Comparison of ENCODE assay signal across 8 cellular contexts in the genomic region with DNA sequence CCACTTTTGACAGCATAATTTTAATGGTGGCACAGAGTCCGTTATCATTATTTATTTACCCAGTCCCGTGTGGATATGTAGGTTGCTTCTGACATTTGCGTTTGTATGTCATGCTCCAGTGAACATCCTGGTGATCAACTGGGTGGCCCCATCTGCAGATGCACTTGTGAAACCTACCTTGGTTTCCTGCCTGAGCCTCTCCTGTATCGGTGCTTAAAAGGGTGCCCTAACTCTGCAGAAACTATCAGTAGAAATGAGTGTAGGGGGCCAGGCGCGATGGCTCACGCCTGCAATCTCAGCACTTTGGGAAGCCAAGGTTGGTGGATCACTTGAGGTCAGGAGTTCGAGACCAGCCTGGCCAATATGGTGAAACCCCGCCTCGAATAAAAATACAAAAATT.
A peak's percentile ranks its signal among the peaks of the same experiment; 100 is the strongest.
DNase-seq lines count a peak whose midpoint lies in the region; ATAC-seq, FAIRE-seq and TF ChIP-seq lines count a peak whose summit lies in the region.

No MANE protein-coding gene starts in this region.

- H3K4me1 ChIP-seq in gastrocnemius medialis, result no peaks in the 10 kb centered on the region

- TF ChIP-seq CTCF in gastrocnemius medialis (IDR thresholded peaks at IDR 0.05 in 4 of 5, conservative IDR thresholded peaks at IDR 0.05 in 1 of 5), result no peak

- FAIRE-seq in urothelium cell line (lab: Jason Lieb, UNC), result no peak

- DNase-seq in GM19240 (ENCODE audit: insufficient read length, low spot score), result peak; percentile 79
- peak; percentile 85 for DNase-seq in activated CD8-positive, alpha-beta T cell treated with anti-CD3 and anti-CD28 coated beads, Interleukin-2, amount 10 ng/mL, durations not matched to agents 7 days and 5 days
- peak; percentile 19 to 52 for DNase-seq in stimulated activated CD8-positive, alpha-beta memory T cell treated with anti-CD3 and anti-CD28 coated beads, Interleukin-7, amount 100 ng/mL, for 48 hours (ENCODE audit: extremely low read depth in 1 of 2, low read depth in 1 of 2)
- DNase-seq in gastrocnemius medialis, result no peak
- DNase-seq in NCI-H2171 (lab: John Stamatoyannopoulos, UW), result no peak
- DNase-seq in erythroblast (lab: John Stamatoyannopoulos, UW), result no peak
- DNase-seq in urothelium cell line (ENCODE audit: low spot score), result no peak

- intact Hi-C loops in gastrocnemius medialis (cut with DNase I; ENCODE audit: low total_unique reads), result no loop called here

- CTCF ChIA-PET in activated CD8-positive, alpha-beta T cell treated with anti-CD3 and anti-CD28 coated beads, Interleukin-2, amount 10 ng/mL, durations not matched to agents 7 days and 5 days (lab: Charles Lee), result interaction anchor here (1.5 kb wide), 1 partner anchor 30 kb away, joined by 3 read pairs; no protein-coding TSS in a partner anchor

- no peaks in the 10 kb centered on the region for H3K27me3 ChIP-seq in gastrocnemius medialis

- H3K4me3 ChIP-seq in gastrocnemius medialis, result no peak overlapping the region

- ATAC-seq in HG03025 (IDR thresholded peaks at IDR 0.05; ENCODE audit: low FRiP score, unreplicated experiment) (peak; percentile 48), gastrocnemius medialis (no peak)
- peak; percentile 89 for ATAC-seq in activated CD8-positive, alpha-beta T cell treated with anti-CD3 and anti-CD28 coated beads, Interleukin-2, amount 10 ng/mL, durations not matched to agents 7 days and 5 days

- no peak for TF ChIP-seq POLR2A in gastrocnemius medialis (IDR thresholded peaks at IDR 0.05)
- no peak for TF ChIP-seq POLR2A in erythroblast (IDR thresholded peaks at IDR 0.05; ENCODE audit: low read length)

- peaks cover 13% of the 10 kb centered on the region for H3K27me3 Mint-ChIP-seq in activated CD8-positive, alpha-beta T cell treated with anti-CD3 and anti-CD28 coated beads, Interleukin-2, amount 10 ng/mL, durations not matched to agents 7 days and 5 days (ENCODE audit: low read depth)

- peak overlapping the region; percentile 90 for H3K27ac Mint-ChIP-seq in activated CD8-positive, alpha-beta T cell treated with anti-CD3 and anti-CD28 coated beads, Interleukin-2, amount 10 ng/mL, durations not matched to agents 7 days and 5 days

- H3K36me3 Mint-ChIP-seq in activated CD8-positive, alpha-beta T cell treated with anti-CD3 and anti-CD28 coated beads, Interleukin-2, amount 10 ng/mL, durations not matched to agents 7 days and 5 days (ENCODE audit: low read depth), result no peaks in the 10 kb centered on the region

- peaks cover 42% of the 10 kb centered on the region for H3K4me1 Mint-ChIP-seq in activated CD8-positive, alpha-beta T cell treated with anti-CD3 and anti-CD28 coated beads, Interleukin-2, amount 10 ng/mL, durations not matched to agents 7 days and 5 days (ENCODE audit: low read depth)

- H3K27ac ChIP-seq in gastrocnemius medialis, result no peak overlapping the region

- POLR2A ChIA-PET in activated CD8-positive, alpha-beta T cell treated with anti-CD3 and anti-CD28 coated beads, Interleukin-2, amount 10 ng/mL, durations not matched to agents 7 days and 5 days (lab: Charles Lee), result interaction anchor here (0.9 to 1.5 kb wide), 3 partner anchors 33 to 92 kb away, joined by 3 read pairs; a partner anchor contains a TSS

- in situ Hi-C loops in gastrocnemius medialis (cut with MboI; ENCODE audit: low sequenced_read_pairs in 4 of 4), result no loop called here

- H3K4me3 Mint-ChIP-seq in activated CD8-positive, alpha-beta T cell treated with anti-CD3 and anti-CD28 coated beads, Interleukin-2, amount 10 ng/mL, durations not matched to agents 7 days and 5 days, result peak overlapping the region; percentile 58

- H3K9me3 Mint-ChIP-seq in activated CD8-positive, alpha-beta T cell treated with anti-CD3 and anti-CD28 coated beads, Interleukin-2, amount 10 ng/mL, durations not matched to agents 7 days and 5 days (ENCODE audit: insufficient read depth), result no peaks in the 10 kb centered on the region

- H3K9me3 ChIP-seq in gastrocnemius medialis, result no peaks in the 10 kb centered on the region

- H3K36me3 ChIP-seq in gastrocnemius medialis, result no peaks in the 10 kb centered on the region

Comparison
In these comparisons a context has a peak if more than half of its experiments do, and no peak if none do; other contexts are left out.
1. DNase-seq: peak in GM19240 (single experiment), activated CD8-positive, alpha-beta T cell treated with anti-CD3 and anti-CD28 coated beads, Interleukin-2, amount 10 ng/mL, durations not matched to agents 7 days and 5 days (single experiment) and stimulated activated CD8-positive, alpha-beta memory T cell treated with anti-CD3 and anti-CD28 coated beads, Interleukin-7, amount 100 ng/mL, for 48 hours (2 of 2); none in gastrocnemius medialis (0 of 2), NCI-H2171 (single experiment), erythroblast (0 of 2) and urothelium cell line (single experiment).
2. ATAC-seq: peak in HG03025 (single experiment) and activated CD8-positive, alpha-beta T cell treated with anti-CD3 and anti-CD28 coated beads, Interleukin-2, amount 10 ng/mL, durations not matched to agents 7 days and 5 days (single experiment); none in gastrocnemius medialis (0 of 2).